Comparison of ENCODE assay signal across 9 cellular contexts in genomic region chr11:13009921-13010736, GRCh38. TPM values are rescaled to one million over a fixed set of nuclear protein-coding genes. Genes with fewer than 3 reads are reported as not detected.
A peak's percentile ranks its signal among the peaks of the same experiment; 100 is the strongest.
DNase-seq lines count a peak whose midpoint lies in the region; ATAC-seq and TF ChIP-seq lines count a peak whose summit lies in the region.
"Had no signal": no experiment of that assay in that cellular context is flagged by ENCODE, and none has a peak within 500 bp of the region (broad histone marks: within the 10 kb centered on the region; RNA-seq: fewer than 3 reads in every experiment).

No MANE protein-coding gene starts in this region.

- peak overlapping the region; percentile 76 for H3K4me2 ChIP-seq in parathyroid adenoma (ENCODE audit: low read length)

- ATAC-seq in heart left ventricle, result peak in 3 of 4 donors; percentile 14 to 45 (median 37)
- no peak for ATAC-seq in naive thymus-derived CD4-positive, alpha-beta T cell

- TF ChIP-seq CTCF in heart left ventricle (IDR thresholded peaks at IDR 0.05) (no peak), parathyroid adenoma (IDR thresholded peaks at IDR 0.05) (peak; percentile 10)

- TF ChIP-seq POLR2A in heart left ventricle (IDR thresholded peaks at IDR 0.05), result no peak

- H2AFZ ChIP-seq in parathyroid adenoma, result peak overlapping the region; percentile 75

- H3K79me2 ChIP-seq in parathyroid adenoma, result no peaks in the 10 kb centered on the region

- intact Hi-C loops in heart left ventricle (cut with DNase I), result loop anchor here in 1 of 10 donors (10.0 kb wide), 1 partner anchor 95 kb away; no protein-coding TSS in a partner anchor
- intact Hi-C loops in naive thymus-derived CD4-positive, alpha-beta T cell (cut with micrococcal nuclease), result no loop called here

- H3K36me3 ChIP-seq in heart left ventricle (no peaks in the 10 kb centered on the region), parathyroid adenoma (ENCODE audit: control insufficient read depth, insufficient read depth, low read length) (no peaks in the 10 kb centered on the region)
- no peaks in the 10 kb centered on the region for H3K36me3 ChIP-seq in naive thymus-derived CD4-positive, alpha-beta T cell (ENCODE audit: control insufficient read depth in 2 of 3, insufficient read depth in 3 of 3, low read length in 3 of 3)

- peak; percentile 20 for DNase-seq in GM03348 (ENCODE audit: low spot score)
- DNase-seq in NCI-H748 treated with DMSO at 0.1 percent for 48 hours (lab: John Stamatoyannopoulos, UW), result peak; percentile 57
- peak in 2 of 5 donors; percentile 13 to 53 for DNase-seq in heart left ventricle
- no peak for DNase-seq in naive thymus-derived CD4-positive, alpha-beta T cell
- DNase-seq in HUDEP-2 (lab: John Stamatoyannopoulos, UW; ENCODE audit: unreplicated experiment in 76 of 76), result no peak
- DNase-seq in NCI-H1694 treated with DMSO at 0.1 percent for 48 hours (lab: John Stamatoyannopoulos, UW), result no peak
- DNase-seq in T-helper 9 cell, result no peak
- DNase-seq: activated T-cell treated with anti-CD3 and anti-CD28 coated beads, Interleukin-2, amount 50 U/mL, for 4 hours had no signal

- POLR2A ChIA-PET in naive thymus-derived CD4-positive, alpha-beta T cell (lab: Charles Lee), result no interaction called here

- H3K27ac Mint-ChIP-seq in naive thymus-derived CD4-positive, alpha-beta T cell, result no peak overlapping the region

- peak overlapping the region; percentile 26 to 67 (median 54) for H3K4me3 ChIP-seq in heart left ventricle
- peak overlapping the region; percentile 59 for H3K4me3 ChIP-seq in parathyroid adenoma (ENCODE audit: low read depth, low read length)
- no peak overlapping the region for H3K4me3 ChIP-seq in naive thymus-derived CD4-positive, alpha-beta T cell (ENCODE audit: low read length)

- peaks cover 0 to 8% (median 4%) of the 10 kb centered on the region in 7 donors for H3K4me1 Mint-ChIP-seq in naive thymus-derived CD4-positive, alpha-beta T cell

- CTCF ChIA-PET in naive thymus-derived CD4-positive, alpha-beta T cell (lab: Charles Lee), result no interaction called here

- H3K9me3 Mint-ChIP-seq in naive thymus-derived CD4-positive, alpha-beta T cell, result peaks cover 0 to 3% (median 0%) of the 10 kb centered on the region in 11 donors
- H3K9me3 Mint-ChIP-seq: activated T-cell treated with anti-CD3 and anti-CD28 coated beads, Interleukin-2, amount 50 U/mL, for 4 hours had no signal

- peaks cover 17 to 95% (median 60%) of the 10 kb centered on the region in 9 donors for H3K27me3 ChIP-seq in heart left ventricle
- no peaks in the 10 kb centered on the region for H3K27me3 ChIP-seq in parathyroid adenoma (ENCODE audit: control insufficient read depth, insufficient read depth, low read length)
- peaks cover 0 to 10% of the 10 kb centered on the region in 2 donors for H3K27me3 ChIP-seq in naive thymus-derived CD4-positive, alpha-beta T cell (ENCODE audit: control insufficient read depth in 2 of 2, insufficient read depth in 2 of 2, low read length in 2 of 2)

- WGBS in heart left ventricle, 4 donors, result 1 to 2% (median 1%) methylated on average over 30 to 93 of the region's 93 CpGs

- peaks cover 57 to 82% (median 65%) of the 10 kb centered on the region in 5 donors for H3K27me3 Mint-ChIP-seq in naive thymus-derived CD4-positive, alpha-beta T cell

- H3K9me3 ChIP-seq in heart left ventricle (peaks cover 0 to 5% (median 0%) of the 10 kb centered on the region in 12 donors), parathyroid adenoma (ENCODE audit: control insufficient read depth, low read length) (no peaks in the 10 kb centered on the region)
- H3K9me3 ChIP-seq in naive thymus-derived CD4-positive, alpha-beta T cell (ENCODE audit: control insufficient read depth in 2 of 3, low read length in 3 of 3), result no peaks in the 10 kb centered on the region

- H3K4me1 ChIP-seq in heart left ventricle (peaks cover 0 to 42% (median 18%) of the 10 kb centered on the region in 12 donors), parathyroid adenoma (peaks cover 6% of the 10 kb centered on the region)
- no peaks in the 10 kb centered on the region for H3K4me1 ChIP-seq in naive thymus-derived CD4-positive, alpha-beta T cell (ENCODE audit: control insufficient read depth in 2 of 2, insufficient read depth in 2 of 2, low read length in 2 of 2)

- peaks cover 0 to 4% (median 0%) of the 10 kb centered on the region in 5 donors for H3K36me3 Mint-ChIP-seq in naive thymus-derived CD4-positive, alpha-beta T cell

- peak overlapping the region; percentile 80 for H3K9ac ChIP-seq in parathyroid adenoma

- H3K27ac ChIP-seq in heart left ventricle (peak overlapping the region in 2 of 12 donors; percentile 48 to 60), parathyroid adenoma (peak overlapping the region; percentile 92)
- no peak overlapping the region for H3K27ac ChIP-seq in naive thymus-derived CD4-positive, alpha-beta T cell (ENCODE audit: low read depth, low read length)

- no peak overlapping the region for H3K4me3 Mint-ChIP-seq in naive thymus-derived CD4-positive, alpha-beta T cell
- H3K4me3 Mint-ChIP-seq: activated T-cell treated with anti-CD3 and anti-CD28 coated beads, Interleukin-2, amount 50 U/mL, for 4 hours had no signal

RNA-seq across cellular contexts. Expression of gene RASSF10, which starts 1.0 kb away (rescaled TPM):
- total RNA-seq in heart left ventricle, result under 1 TPM; 0.07 to 0.85 (median 0.36) TPM
- under 1 TPM; 0.15 to 0.29 TPM for polyA plus RNA-seq in heart left ventricle
- total RNA-seq in naive thymus-derived CD4-positive, alpha-beta T cell, result not detected
- polyA plus RNA-seq in naive thymus-derived CD4-positive, alpha-beta T cell, result not detected
- total RNA-seq: activated T-cell treated with anti-CD3 and anti-CD28 coated beads, Interleukin-2, amount 50 U/mL, for 4 hours had no signal

Comparison
In these comparisons a context has a peak if more than half of its experiments do, and no peak if none do; other contexts are left out.
1. DNase-seq: peak in GM03348 (single experiment) and NCI-H748 treated with DMSO at 0.1 percent for 48 hours (single experiment); none in naive thymus-derived CD4-positive, alpha-beta T cell (0 of 9), HUDEP-2 (0 of 76), NCI-H1694 treated with DMSO at 0.1 percent for 48 hours (single experiment) and T-helper 9 cell (single experiment).